ENCODE assay signal across 1 cellular context in genomic region chr17:81928497-81929252, GRCh38.
TF ChIP-seq lines count a peak whose summit lies in the region.

No MANE protein-coding gene starts in this region.

TF ChIP-seq in IMR-90, 13 proteins besides CTCF, POLR2A, EP300 and RAD21:
- TF ChIP-seq FOS (IDR thresholded peaks at IDR 0.05; ENCODE audit: low read depth, low read length) (no peak), BHLHE40 (IDR thresholded peaks at IDR 0.05; ENCODE audit: low read depth, low read length) (no peak), SMC3 (IDR thresholded peaks at IDR 0.05; ENCODE audit: low read depth, low read length) (no peak), MAFK (IDR thresholded peaks at IDR 0.05; ENCODE audit: low read depth, low read length) (no peak), CHD1 (IDR thresholded peaks at IDR 0.05; ENCODE audit: low read depth, low read length) (no peak), NFE2L2 (IDR thresholded peaks at IDR 0.05; ENCODE audit: low read depth, low read length) (no peak), RCOR1 (IDR thresholded peaks at IDR 0.05; ENCODE audit: insufficient replicate concordance, low read length) (no peak), RFX5 (IDR thresholded peaks at IDR 0.05; ENCODE audit: low read depth, low read length) (no peak), MAZ (IDR thresholded peaks at IDR 0.05; ENCODE audit: borderline replicate concordance, low read depth, low read length) (no peak), MXI1 (IDR thresholded peaks at IDR 0.05; ENCODE audit: borderline replicate concordance, low read depth, low read length) (no peak), CEBPB (IDR thresholded peaks at IDR 0.05; ENCODE audit: low read depth, low read length) (no peak), ELK1 (IDR thresholded peaks at IDR 0.05; ENCODE audit: borderline replicate concordance, low read depth, low read length) (no peak), USF2 (IDR thresholded peaks at IDR 0.05; ENCODE audit: low read depth, low read length) (no peak)
TF ChIP-seq in IMR-90: peak in this region for 0.
